Comparison of ENCODE assay signal across 19 cellular contexts in the genomic region with DNA sequence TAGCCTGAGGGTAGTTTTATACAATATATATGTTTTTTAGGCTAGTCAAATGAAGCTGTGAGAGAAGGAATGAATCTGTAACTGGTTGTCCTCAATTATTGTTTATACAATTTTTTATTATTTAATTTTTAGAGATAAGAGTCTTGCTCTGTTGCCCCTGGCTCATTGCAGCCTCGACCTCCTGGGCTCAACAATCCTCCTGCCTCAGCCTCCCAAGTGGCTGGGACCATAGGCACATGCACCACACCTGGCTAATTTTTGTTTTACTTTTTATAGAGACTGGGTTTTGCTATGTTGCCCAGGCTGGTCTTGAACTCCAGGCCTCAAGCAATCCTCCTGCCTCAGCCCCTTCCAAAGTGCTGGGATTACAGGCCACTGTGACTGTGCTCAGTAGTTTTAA.
"Had no signal": no experiment of that assay in that cellular context is flagged by ENCODE, and none has a peak within 500 bp of the region (broad histone marks: within the 10 kb centered on the region; RNA-seq: fewer than 3 reads in every experiment).

No MANE protein-coding gene starts in this region.

- ATAC-seq: esophagus mucosa, heart left ventricle had no signal

- H3K4me3 ChIP-seq: dorsolateral prefrontal cortex, heart left ventricle, sigmoid colon, skin epidermis, stomach, thoracic aorta, transverse colon had no signal

- H3K27me3 Mint-ChIP-seq: naive B cell had no signal

- H3K27ac Mint-ChIP-seq: nephron progenitor cell had no signal

- H3K27me3 ChIP-seq: dorsolateral prefrontal cortex, heart left ventricle, sigmoid colon, stomach, transverse colon had no signal

- H3K27ac ChIP-seq: dorsolateral prefrontal cortex, heart left ventricle, sigmoid colon, skin epidermis, stomach, thoracic aorta, transverse colon had no signal

- DNase-seq: cortex of kidney; dorsolateral prefrontal cortex; effector CD8-positive, alpha-beta T cell; hypothalamus; kidney glomerular epithelial cell; mesendoderm; naive B cell; nephron progenitor cell; sigmoid colon; stimulated activated CD4-positive, alpha-beta T cell treated with anti-CD3 and anti-CD28 coated beads, Interleukin-2, amount 100 ng/mL, for 24 hours; stimulated activated CD4-positive, alpha-beta T cell treated with anti-CD3 and anti-CD28 coated beads, Interleukin-4, amount 100 ng/mL, for 4 hours; stimulated activated naive CD4-positive, alpha-beta T cell; stomach; substantia nigra; transverse colon had no signal

- H3K4me3 Mint-ChIP-seq: nephron progenitor cell had no signal

- H3K9me3 ChIP-seq: heart left ventricle, sigmoid colon, stomach, thoracic aorta, transverse colon had no signal

- H3K9me3 Mint-ChIP-seq: naive B cell, nephron progenitor cell had no signal
